In the genomic region with DNA sequence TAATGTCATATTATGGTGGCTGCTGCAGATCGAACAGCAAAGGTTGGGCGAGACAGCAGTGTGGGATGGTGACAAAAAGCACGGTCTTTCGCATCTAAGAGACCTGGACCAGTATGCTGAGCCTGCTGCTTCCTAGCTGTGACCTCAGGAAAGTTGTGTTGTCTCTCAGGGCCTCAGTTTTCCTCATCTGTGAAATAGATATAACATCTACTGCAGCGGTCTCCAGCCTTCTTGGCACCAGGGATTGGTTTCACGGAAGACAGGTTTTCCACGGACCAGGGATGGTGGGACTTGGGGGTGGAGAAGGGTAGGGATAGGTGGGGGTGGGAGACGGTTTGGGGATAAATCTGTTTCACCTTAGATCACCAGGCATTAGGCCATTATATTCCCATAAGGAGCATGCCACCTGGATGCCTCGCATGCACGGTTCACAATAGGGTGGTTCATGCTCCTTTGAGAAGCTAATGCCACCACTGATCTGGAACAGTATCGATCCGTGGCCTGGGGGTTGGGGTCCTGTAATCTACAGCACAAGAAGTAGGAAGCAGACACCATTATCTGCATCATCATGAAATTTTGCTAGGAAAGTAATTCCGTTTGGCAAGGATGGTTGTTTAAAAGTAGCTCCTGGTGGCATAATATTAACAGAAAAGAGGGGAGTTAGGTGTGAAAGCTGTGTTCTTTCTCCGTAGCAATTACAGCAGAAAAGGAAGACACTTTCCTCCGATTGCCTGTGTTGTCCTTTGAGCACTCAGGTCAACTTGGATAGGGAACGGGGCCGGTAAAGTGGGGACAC, we compare ENCODE assay signal across 9 cellular contexts. TPM values are rescaled to one million over a fixed set of nuclear protein-coding genes. Genes with fewer than 3 reads are reported as not detected.
DNase-seq lines count a peak whose midpoint lies in the region; ATAC-seq and TF ChIP-seq lines count a peak whose summit lies in the region.
"Had no signal": no experiment of that assay in that cellular context is flagged by ENCODE, and none has a peak within 500 bp of the region (broad histone marks: within the 10 kb centered on the region; RNA-seq: fewer than 3 reads in every experiment).

No MANE protein-coding gene starts in this region.

- DNase-seq in GM23248 (peak; percentile 67), esophagus squamous epithelium (lab: John Stamatoyannopoulos, UW) (no peak), SKM-1 (lab: John Stamatoyannopoulos, UW; ENCODE audit: unreplicated experiment) (no peak)
- DNase-seq in activated CD8-positive, alpha-beta memory T cell treated with anti-CD3 and anti-CD28 coated beads, Interleukin-2, amount 50 U/mL, for 48 hours, result peak; percentile 49
- DNase-seq in stimulated activated CD4-positive, alpha-beta T cell treated with anti-CD3 and anti-CD28 coated beads, Interleukin-1b, Interleukin-23, amount 100 ng/mL, for 48 hours, result no peak
- DNase-seq: Kasumi-1 had no signal

- no peak for TF ChIP-seq CTCF in esophagus squamous epithelium (IDR thresholded peaks at IDR 0.05)

- peaks cover 30% of the 10 kb centered on the region for H3K36me3 ChIP-seq in GM23248 (ENCODE audit: low read depth)
- peaks cover 5 to 45% (median 22%) of the 10 kb centered on the region in 3 donors for H3K36me3 ChIP-seq in esophagus squamous epithelium
- peaks cover 24% of the 10 kb centered on the region for H3K36me3 ChIP-seq in rectal smooth muscle tissue (ENCODE audit: control insufficient read depth, insufficient read depth, low read length)

- H3K4me1 ChIP-seq in GM23248 (ENCODE audit: insufficient read depth) (peaks cover 44% of the 10 kb centered on the region), esophagus squamous epithelium (peaks cover 38 to 70% (median 39%) of the 10 kb centered on the region in 3 donors), rectal smooth muscle tissue (ENCODE audit: control insufficient read depth, insufficient read depth, low read length) (peaks cover 31% of the 10 kb centered on the region)

- H3K27ac ChIP-seq in GM23248, result peak overlapping the region; percentile 100
- peak overlapping the region in 3 of 4 donors; percentile 93 to 99 (median 99) for H3K27ac ChIP-seq in esophagus squamous epithelium
- peak overlapping the region; percentile 80 for H3K27ac ChIP-seq in rectal smooth muscle tissue (ENCODE audit: low read depth, low read length)

- ATAC-seq in HG03139 (IDR thresholded peaks at IDR 0.05; ENCODE audit: unreplicated experiment) (no peak), HG02798 (IDR thresholded peaks at IDR 0.05; ENCODE audit: poor library complexity, unreplicated experiment) (no peak)

- peaks cover 64% of the 10 kb centered on the region for H3F3A ChIP-seq in GM23248 (ENCODE audit: insufficient read depth)

- no peaks in the 10 kb centered on the region for H3K9me2 ChIP-seq in GM23248 (ENCODE audit: insufficient read depth)

- 71 to 77% methylated on average over 17 of the region's 17 CpGs for WGBS in GM23248 (ENCODE audit: low coverage in 1 of 2, low lambda C conversion rate in 2 of 2, missing lambda C conversion rate in 2 of 2), 2 experiments
- WGBS in esophagus squamous epithelium, 2 donors, result 96 to 97% methylated on average over 14 to 16 of the region's 17 CpGs

- in situ Hi-C loops in GM23248 (cut with MboI), result loop anchor here (10.0 to 25.0 kb wide), 2 partner anchors 237 to 529 kb away; no protein-coding TSS in a partner anchor

- no peaks in the 10 kb centered on the region for H3K9me3 ChIP-seq in GM23248 (ENCODE audit: low read depth)
- H3K9me3 ChIP-seq in esophagus squamous epithelium, result no peaks in the 10 kb centered on the region

- H3K79me2 ChIP-seq in GM23248 (ENCODE audit: insufficient read depth), result peaks cover 15% of the 10 kb centered on the region

- peak overlapping the region; percentile 4; the same call in 1 of the 2 replicates for H3K9ac ChIP-seq in GM23248
- H3K9ac ChIP-seq in rectal smooth muscle tissue (ENCODE audit: low read length), result no peak overlapping the region

- H4K20me1 ChIP-seq in GM23248 (ENCODE audit: insufficient read depth), result no peaks in the 10 kb centered on the region

- no peak overlapping the region for H3K4me3 ChIP-seq in GM23248
- no peak overlapping the region for H3K4me3 ChIP-seq in esophagus squamous epithelium
- no peak overlapping the region for H3K4me3 ChIP-seq in rectal smooth muscle tissue (ENCODE audit: low read length)

- no peak overlapping the region for H3K4me2 ChIP-seq in GM23248 (ENCODE audit: unreplicated experiment)

- intact Hi-C loops in esophagus squamous epithelium (cut with DNase I), result loop anchor here (10.0 kb wide), 1 partner anchor 289 kb away; no protein-coding TSS in a partner anchor

- H3K27me3 ChIP-seq in GM23248 (replicated peaks; ENCODE audit: insufficient read depth), result no peaks in the 10 kb centered on the region
- no peaks in the 10 kb centered on the region for H3K27me3 ChIP-seq in esophagus squamous epithelium
- no peaks in the 10 kb centered on the region for H3K27me3 ChIP-seq in rectal smooth muscle tissue (ENCODE audit: control insufficient read depth, insufficient read depth, low read length)

- no peak overlapping the region for H2AFZ ChIP-seq in GM23248

- no peak for TF ChIP-seq POLR2A in esophagus squamous epithelium (IDR thresholded peaks at IDR 0.05)

RNA-seq across cellular contexts. Expression of a gene that starts 10.8 kb away (rescaled TPM):
- 49.8 and 58.9 TPM in 2 replicates for total RNA-seq in GM23248 (2014; rRNA removed; shearing (Covaris generic))
- 264 and 279 TPM in 2 replicates for polyA plus RNA-seq in GM23248 (2016; fragmentation: Nextera tagmentation; extraction: Ambion mirVana)
- total RNA-seq in esophagus squamous epithelium, result 10 to 100 TPM; 39.6 to 91.2 (median 74.2) TPM

Comparison
In these comparisons a context has a peak if more than half of its experiments do, and no peak if none do; other contexts are left out.
1. DNase-seq: peak in GM23248 (single experiment) and activated CD8-positive, alpha-beta memory T cell treated with anti-CD3 and anti-CD28 coated beads, Interleukin-2, amount 50 U/mL, for 48 hours (single experiment); none in esophagus squamous epithelium (single experiment), stimulated activated CD4-positive, alpha-beta T cell treated with anti-CD3 and anti-CD28 coated beads, Interleukin-1b, Interleukin-23, amount 100 ng/mL, for 48 hours (single experiment) and SKM-1 (single experiment).
2. Peak in every context shown above with its lines, with median percentiles within 50 percentile points of each other: H3K27ac ChIP-seq.